Comparison of ENCODE assay signal across 1 cellular context in genomic region chr18:47253101-47253654, GRCh38.
TF ChIP-seq lines count a peak whose summit lies in the region.

No MANE protein-coding gene starts in this region.

TF ChIP-seq in GM23338, 12 proteins besides CTCF, POLR2A, EP300 and RAD21:
- TF ChIP-seq ZNF462 (CRISPR knock-in tag; IDR thresholded peaks at IDR 0.05) (no peak), EZH2 (IDR thresholded peaks at IDR 0.05; ENCODE audit: low read depth, unreplicated experiment) (peak; percentile 61)
